ENCODE assay signal across 32 cellular contexts in genomic region chr19:12208221-12208620, GRCh38.
"Had no signal": no experiment of that assay in that cellular context is flagged by ENCODE, and none has a peak within 500 bp of the region (broad histone marks: within the 10 kb centered on the region; RNA-seq: fewer than 3 reads in every experiment).

No MANE protein-coding gene starts in this region.

- H3K27ac ChIP-seq: KMS-11, Peyer's patch, SJSA1 had no signal

- DNase-seq: activated CD4-positive, alpha-beta memory T cell treated with anti-CD3 and anti-CD28 coated beads for 36 hours; activated CD4-positive, alpha-beta T cell treated with anti-CD3 and anti-CD28 coated beads for 4 hours; activated CD4-positive, alpha-beta T cell treated with anti-CD3 and anti-CD28 coated beads, Interleukin-2, amount 50 U/mL, for 1 hour; activated CD8-positive, alpha-beta memory T cell treated with anti-CD3 and anti-CD28 coated beads, Interleukin-2, amount 50 U/mL, for 4 hours; activated gamma-delta T cell treated with Interleukin-2 at 50 U/mL for 16 hours; activated naive CD4-positive, alpha-beta T cell treated with anti-CD3 and anti-CD28 coated beads for 36 hours; activated T-cell treated with anti-CD3 and anti-CD28 coated beads for 4 hours; activated T-cell treated with anti-CD3 and anti-CD28 coated beads, Interleukin-2, amount 50 U/mL, for 4 hours; anterior cingulate cortex; caudate nucleus; cerebellar nuclear complex; NCI-H1105; NCI-H1417 treated with DMSO at 0.1 percent for 48 hours; NCI-H187 treated with DMSO at 0.1 percent for 48 hours; NCI-H2081; NCI-H2171 treated with DMSO at 0.1 percent for 48 hours; NCI-H2227 treated with DMSO at 0.1 percent for 48 hours; NCI-H446 treated with DMSO at 0.1 percent for 48 hours; NCI-H524; PC-3; Peyer's patch; RPMI8226; SHP77 treated with DMSO at 0.1 percent for 48 hours; SK-N-SH had no signal

- H3K4me3 ChIP-seq: Peyer's patch, SJSA1 had no signal

- H3K4me1 Mint-ChIP-seq: brain, WTC11 had no signal

- H3K4me3 Mint-ChIP-seq: activated CD4-positive, alpha-beta memory T cell treated with anti-CD3 and anti-CD28 coated beads for 36 hours; activated naive CD4-positive, alpha-beta T cell treated with anti-CD3 and anti-CD28 coated beads for 36 hours; activated T-cell treated with anti-CD3 and anti-CD28 coated beads, Interleukin-2, amount 50 U/mL, for 4 hours; activated T-helper 1 cell treated with anti-CD3 and anti-CD28 coated beads, Interleukin-12 subunit alpha, Interleukin-12 subunit beta, Interleukin-2, Interleukin-4 antibody, amounts not matched to agents 30 ng/mL and 10 ng/mL and 1 ng/mL, durations not matched to agents 14 hours and 24 hours and 36 hours; brain; T-helper 1 cell treated with Interleukin-12 subunit alpha and Interleukin-12 subunit beta and Interleukin-4 antibody, amounts not matched to agents 30 μg/mL and 1 μg/mL, for 36 hours; T-helper 2 cell treated with Interferon-gamma antibody and Interleukin-4, amounts not matched to agents 5 μg/mL and 100 μg/mL, for 36 hours; WTC11 had no signal

- H3K4me1 ChIP-seq: Peyer's patch, SJSA1 had no signal

- H3K9ac ChIP-seq: KMS-11, SK-N-SH had no signal

- H3K4me2 ChIP-seq: KMS-11, SK-N-SH had no signal

- H3K27ac Mint-ChIP-seq: activated CD4-positive, alpha-beta memory T cell treated with anti-CD3 and anti-CD28 coated beads for 36 hours; activated naive CD4-positive, alpha-beta T cell treated with anti-CD3 and anti-CD28 coated beads for 36 hours; activated naive CD4-positive, alpha-beta T cell treated with anti-CD3 and anti-CD28 coated beads, Interleukin-2, amount 50 U/mL, for 72 hours; activated T-helper 1 cell treated with anti-CD3 and anti-CD28 coated beads, Interleukin-12 subunit alpha, Interleukin-12 subunit beta, Interleukin-2, Interleukin-4 antibody, amounts not matched to agents 30 ng/mL and 10 ng/mL and 1 ng/mL, durations not matched to agents 14 hours and 24 hours and 36 hours; brain; T-helper 1 cell treated with Interleukin-12 subunit alpha and Interleukin-12 subunit beta and Interleukin-4 antibody, amounts not matched to agents 30 μg/mL and 1 μg/mL, for 36 hours; T-helper 2 cell treated with Interferon-gamma antibody and Interleukin-4, amounts not matched to agents 5 μg/mL and 100 μg/mL, for 36 hours; WTC11 had no signal

- H3K36me3 ChIP-seq: Peyer's patch, SJSA1 had no signal

- H3K27me3 Mint-ChIP-seq: activated CD4-positive, alpha-beta memory T cell treated with anti-CD3 and anti-CD28 coated beads for 36 hours had no signal

- H3K27me3 ChIP-seq: Peyer's patch, SJSA1 had no signal
